2 cellular contexts compared by ENCODE assay signal in genomic region chr15:89315375-89315929, GRCh38.
TF ChIP-seq lines count a peak whose summit lies in the region.

No MANE protein-coding gene starts in this region.

TF ChIP-seq in A549, 52 proteins besides CTCF, POLR2A, EP300 and RAD21:
- TF ChIP-seq POLR2AphosphoS2 (conservative IDR thresholded peaks at IDR 0.05; ENCODE audit: low read length): 0 out of 2 replicates have a peak, but pooled peaks have one; percentile 33
- TF ChIP-seq GATA3 (IDR thresholded peaks at IDR 0.05; ENCODE audit: borderline replicate concordance): no peak

TF ChIP-seq in HepG2, 621 proteins besides CTCF, POLR2A, EP300 and RAD21 (continues in another document):
- TF ChIP-seq ZNF44 (CRISPR knock-in tag; IDR thresholded peaks at IDR 0.05) (no peak), ADNP (CRISPR knock-in tag; IDR thresholded peaks at IDR 0.05) (no peak), ZNF234 (CRISPR knock-in tag; conservative IDR thresholded peaks at IDR 0.05) (no peak), ZBTB1 (CRISPR knock-in tag; IDR thresholded peaks at IDR 0.05; ENCODE audit: borderline replicate concordance) (no peak), GPN1 (CRISPR knock-in tag; IDR thresholded peaks at IDR 0.05; ENCODE audit: borderline replicate concordance) (no peak), ZNF333 (CRISPR knock-in tag; IDR thresholded peaks at IDR 0.05; ENCODE audit: borderline replicate concordance) (no peak), RFXAP (CRISPR knock-in tag; IDR thresholded peaks at IDR 0.05; ENCODE audit: borderline replicate concordance) (no peak), ZNF292 (CRISPR knock-in tag; IDR thresholded peaks at IDR 0.05; ENCODE audit: borderline replicate concordance, low read depth) (no peak), NR2F6 (IDR thresholded peaks at IDR 0.05) (no peak), NR2F6 (CRISPR knock-in tag; IDR thresholded peaks at IDR 0.05) (peak; percentile 34; the same call in 1 of the 2 replicates), RBM22 (optimal IDR thresholded peaks at IDR 0.05; ENCODE audit: low read length) (no peak), POGZ (CRISPR knock-in tag; IDR thresholded peaks at IDR 0.05) (no peak), ZNF83 (CRISPR knock-in tag; IDR thresholded peaks at IDR 0.05; ENCODE audit: borderline replicate concordance) (no peak), ZNF629 (CRISPR knock-in tag; conservative IDR thresholded peaks at IDR 0.05) (no peak), YY1 (IDR thresholded peaks at IDR 0.05; ENCODE audit: insufficient read depth, insufficient replicate concordance, low read depth, low read length) (no peak), TEAD2 (CRISPR knock-in tag; IDR thresholded peaks at IDR 0.05) (no peak), NCOR1 (IDR thresholded peaks at IDR 0.05; ENCODE audit: borderline replicate concordance, low read length) (peak; percentile 35; the same call in 1 of the 2 replicates), IKZF4 (CRISPR knock-in tag; IDR thresholded peaks at IDR 0.05; ENCODE audit: borderline replicate concordance, low read depth, not compliant biosample characterization) (no peak), NFATC3 (CRISPR knock-in tag; IDR thresholded peaks at IDR 0.05) (no peak), ZNF12 (CRISPR knock-in tag; IDR thresholded peaks at IDR 0.05) (no peak), ZZZ3 (CRISPR knock-in tag; IDR thresholded peaks at IDR 0.05; ENCODE audit: borderline replicate concordance) (no peak), FLYWCH1 (CRISPR knock-in tag; IDR thresholded peaks at IDR 0.05) (no peak), ZNF546 (CRISPR knock-in tag; conservative IDR thresholded peaks at IDR 0.05) (no peak), MXD1 (CRISPR knock-in tag; IDR thresholded peaks at IDR 0.05) (no peak), E2F1 (CRISPR knock-in tag; IDR thresholded peaks at IDR 0.05) (no peak), ZNF841 (CRISPR knock-in tag; IDR thresholded peaks at IDR 0.05; ENCODE audit: borderline replicate concordance) (no peak), ZBTB7A (CRISPR knock-in tag; IDR thresholded peaks at IDR 0.05) (no peak), MYC (CRISPR knock-in tag; IDR thresholded peaks at IDR 0.05; ENCODE audit: borderline replicate concordance) (no peak), ZNF549 (CRISPR knock-in tag; IDR thresholded peaks at IDR 0.05) (no peak), DNMT3B (CRISPR knock-in tag; conservative IDR thresholded peaks at IDR 0.05) (no peak), SNAI1 (CRISPR knock-in tag; IDR thresholded peaks at IDR 0.05; ENCODE audit: borderline replicate concordance) (no peak), CENPT (CRISPR knock-in tag; IDR thresholded peaks at IDR 0.05; ENCODE audit: low read depth) (no peak), ZNF430 (CRISPR knock-in tag; IDR thresholded peaks at IDR 0.05) (no peak), ZNF496 (CRISPR knock-in tag; IDR thresholded peaks at IDR 0.05; ENCODE audit: insufficient replicate concordance) (no peak), CCDC6 (CRISPR knock-in tag; IDR thresholded peaks at IDR 0.05) (no peak), ZBTB42 (CRISPR knock-in tag; IDR thresholded peaks at IDR 0.05) (no peak), ZNF562 (CRISPR knock-in tag; IDR thresholded peaks at IDR 0.05; ENCODE audit: borderline replicate concordance) (no peak), KAT8 (CRISPR knock-in tag; IDR thresholded peaks at IDR 0.05) (no peak), SOX5 (CRISPR knock-in tag; IDR thresholded peaks at IDR 0.05; ENCODE audit: borderline replicate concordance) (peak; percentile 78; the same call in 1 of the 2 replicates), ATAD3A (CRISPR knock-in tag; IDR thresholded peaks at IDR 0.05) (no peak), GRHL1 (CRISPR knock-in tag; conservative IDR thresholded peaks at IDR 0.05) (no peak), TOPORS (CRISPR knock-in tag; IDR thresholded peaks at IDR 0.05) (no peak), MED1 (CRISPR knock-in tag; IDR thresholded peaks at IDR 0.05) (peak; percentile 66), IRF2 (CRISPR knock-in tag; IDR thresholded peaks at IDR 0.05) (0 out of 2 replicates have a peak, but pooled peaks have one; percentile 18), HHEX (CRISPR knock-in tag; IDR thresholded peaks at IDR 0.05) (no peak), ZBTB49 (CRISPR knock-in tag; IDR thresholded peaks at IDR 0.05; ENCODE audit: borderline replicate concordance) (no peak), ZNF121 (CRISPR knock-in tag; IDR thresholded peaks at IDR 0.05) (no peak), MED8 (CRISPR knock-in tag; IDR thresholded peaks at IDR 0.05; ENCODE audit: insufficient replicate concordance) (no peak), ZNF543 (CRISPR knock-in tag; IDR thresholded peaks at IDR 0.05) (no peak), ZBTB4 (CRISPR knock-in tag; IDR thresholded peaks at IDR 0.05; ENCODE audit: borderline replicate concordance) (no peak), ZNF260 (CRISPR knock-in tag; IDR thresholded peaks at IDR 0.05; ENCODE audit: borderline replicate concordance, low read depth) (no peak), RAD51 (IDR thresholded peaks at IDR 0.05; ENCODE audit: borderline replicate concordance) (no peak), SAFB2 (CRISPR knock-in tag; IDR thresholded peaks at IDR 0.05; ENCODE audit: borderline replicate concordance, low read depth) (no peak), SP5 (CRISPR knock-in tag; IDR thresholded peaks at IDR 0.05; ENCODE audit: borderline replicate concordance, low read depth) (no peak), ZBTB14 (CRISPR knock-in tag; IDR thresholded peaks at IDR 0.05) (no peak), ZNF605 (CRISPR knock-in tag; IDR thresholded peaks at IDR 0.05) (no peak), XRCC5 (optimal IDR thresholded peaks at IDR 0.05; ENCODE audit: low read length) (no peak), SP140L (CRISPR knock-in tag; IDR thresholded peaks at IDR 0.05; ENCODE audit: borderline replicate concordance) (no peak), TRAFD1 (CRISPR knock-in tag; IDR thresholded peaks at IDR 0.05; ENCODE audit: borderline replicate concordance) (0 out of 2 replicates have a peak, but pooled peaks have one; percentile 56), SIN3B (IDR thresholded peaks at IDR 0.05; ENCODE audit: low read length) (no peak), MAFK (conservative IDR thresholded peaks at IDR 0.05 in 1 of 2, IDR thresholded peaks at IDR 0.05 in 1 of 2; ENCODE audit: low read length in 2 of 2) (no peak), ONECUT2 (CRISPR knock-in tag; IDR thresholded peaks at IDR 0.05) (no peak), ZNF225 (CRISPR knock-in tag; IDR thresholded peaks at IDR 0.05) (no peak), NBN (conservative IDR thresholded peaks at IDR 0.05) (no peak), PAWR (CRISPR knock-in tag; IDR thresholded peaks at IDR 0.05; ENCODE audit: borderline replicate concordance) (no peak), ZNF501 (CRISPR knock-in tag; IDR thresholded peaks at IDR 0.05) (peak; percentile 45; the same call in 1 of the 2 replicates), SNAPC2 (CRISPR knock-in tag; IDR thresholded peaks at IDR 0.05) (no peak), SOX13 (IDR thresholded peaks at IDR 0.05) (no peak), SOX13 (CRISPR knock-in tag; conservative IDR thresholded peaks at IDR 0.05 in 1 of 2, IDR thresholded peaks at IDR 0.05 in 1 of 2) (0 out of 4 replicates have a peak, but pooled peaks of 1 of the 2 experiments have one; percentile 37), FIP1L1 (IDR thresholded peaks at IDR 0.05; ENCODE audit: borderline replicate concordance, insufficient read depth, low read depth, low read length) (no peak), ZNF557 (CRISPR knock-in tag; IDR thresholded peaks at IDR 0.05) (no peak), MLLT10 (CRISPR knock-in tag; IDR thresholded peaks at IDR 0.05) (no peak), RBM39 (IDR thresholded peaks at IDR 0.05; ENCODE audit: low read depth, low read length, poor library complexity, severe bottlenecking) (no peak), GATAD2A (CRISPR knock-in tag; IDR thresholded peaks at IDR 0.05) (0 out of 2 replicates have a peak, but pooled peaks have one; percentile 29), ZNF616 (CRISPR knock-in tag; IDR thresholded peaks at IDR 0.05; ENCODE audit: low read depth) (no peak), PAF1 (CRISPR knock-in tag; IDR thresholded peaks at IDR 0.05) (no peak)
